In genomic region chr2:43340945-43341356, GRCh38 we compare ENCODE assay signal across 11 cellular contexts.
A peak's percentile ranks its signal among the peaks of the same experiment; 100 is the strongest.
DNase-seq lines count a peak whose midpoint lies in the region; ATAC-seq, FAIRE-seq and TF ChIP-seq lines count a peak whose summit lies in the region.
"Had no signal": no experiment of that assay in that cellular context is flagged by ENCODE, and none has a peak within 500 bp of the region (broad histone marks: within the 10 kb centered on the region; RNA-seq: fewer than 3 reads in every experiment).

No MANE protein-coding gene starts in this region.

- H3K27me3 Mint-ChIP-seq in activated T-cell treated with anti-CD3 and anti-CD28 coated beads, Interleukin-2, amount 50 U/mL, for 72 hours (ENCODE audit: low read depth): no peaks in the 10 kb centered on the region
- H3K27me3 Mint-ChIP-seq: central memory CD8-positive, alpha-beta T cell had no signal

- H3K27me3 ChIP-seq in MG63: no peaks in the 10 kb centered on the region
- no peaks in the 10 kb centered on the region for H3K27me3 ChIP-seq in lower lobe of right lung (ENCODE audit: low read depth)
- no peaks in the 10 kb centered on the region for H3K27me3 ChIP-seq in WERI-Rb-1 (ENCODE audit: insufficient read depth, low read depth, severe bottlenecking)

- H3K27ac Mint-ChIP-seq in activated T-cell treated with anti-CD3 and anti-CD28 coated beads, Interleukin-2, amount 50 U/mL, for 72 hours: no peak overlapping the region

- intact Hi-C loops in lower lobe of right lung (cut with DNase I): no loop called here

- H3K9me3 ChIP-seq in MG63 (no peaks in the 10 kb centered on the region), lower lobe of right lung (no peaks in the 10 kb centered on the region), WERI-Rb-1 (ENCODE audit: severe bottlenecking) (no peaks in the 10 kb centered on the region)

- peaks cover 14% of the 10 kb centered on the region for H3K4me1 Mint-ChIP-seq in activated T-cell treated with anti-CD3 and anti-CD28 coated beads, Interleukin-2, amount 50 U/mL, for 72 hours (ENCODE audit: low read depth)
- H3K4me1 Mint-ChIP-seq: central memory CD8-positive, alpha-beta T cell had no signal

- H3K27ac ChIP-seq in lower lobe of right lung: peak overlapping the region; percentile 38
- no peak overlapping the region for H3K27ac ChIP-seq in WERI-Rb-1

- TF ChIP-seq CTCF in lower lobe of right lung (IDR thresholded peaks at IDR 0.05) (no peak), WERI-Rb-1 (IDR thresholded peaks at IDR 0.05; ENCODE audit: low read depth, low read length) (no peak)

- no peak for ATAC-seq in lower lobe of right lung
- ATAC-seq in activated T-cell treated with anti-CD3 and anti-CD28 coated beads, Interleukin-2, amount 50 U/mL, for 72 hours (replicated peaks in 1 of 2): no peak

- peaks cover 2 to 12% of the 10 kb centered on the region in 2 donors for H3K36me3 Mint-ChIP-seq in activated T-cell treated with anti-CD3 and anti-CD28 coated beads, Interleukin-2, amount 50 U/mL, for 72 hours (ENCODE audit: insufficient read depth in 2 of 2)

- H3K36me3 ChIP-seq in MG63 (peaks cover 2% of the 10 kb centered on the region; the same call in 1 of the 2 replicates), lower lobe of right lung (no peaks in the 10 kb centered on the region), WERI-Rb-1 (peaks cover 3% of the 10 kb centered on the region; the same call in 1 of the 2 replicates)

- peak; percentile 37 for DNase-seq in MG63
- DNase-seq in dermis blood vessel endothelial cell: peak; percentile 93
- DNase-seq in lower lobe of right lung: no peak
- DNase-seq in urothelium cell line (ENCODE audit: low spot score): peak; percentile 61
- DNase-seq in WERI-Rb-1: no peak
- DNase-seq in activated T-cell treated with anti-CD3 and anti-CD28 coated beads, Interleukin-2, amount 50 U/mL, for 72 hours: no peak
- DNase-seq in activated CD4-positive, alpha-beta T cell treated with anti-CD3 and anti-CD28 coated beads for 1 hour: no peak
- DNase-seq: NCI-H1105 treated with DMSO at 0.1 percent for 48 hours; stimulated activated naive CD4-positive, alpha-beta T cell treated with Interleukin-2 at 50 U/mL for 16 hours had no signal

- no peak for FAIRE-seq in urothelium cell line (lab: Jason Lieb, UNC)

- no peaks in the 10 kb centered on the region for H3K9me3 Mint-ChIP-seq in activated T-cell treated with anti-CD3 and anti-CD28 coated beads, Interleukin-2, amount 50 U/mL, for 72 hours
- H3K9me3 Mint-ChIP-seq: central memory CD8-positive, alpha-beta T cell had no signal

- no peak overlapping the region for H3K4me3 Mint-ChIP-seq in activated T-cell treated with anti-CD3 and anti-CD28 coated beads, Interleukin-2, amount 50 U/mL, for 72 hours
- H3K4me3 Mint-ChIP-seq: central memory CD8-positive, alpha-beta T cell had no signal

- H3K4me3 ChIP-seq in MG63 (no peak overlapping the region), lower lobe of right lung (no peak overlapping the region), WERI-Rb-1 (ENCODE audit: low read depth, low read length) (no peak overlapping the region)
- H3K4me3 ChIP-seq: skin epidermis had no signal

- H3K4me1 ChIP-seq in lower lobe of right lung: peaks cover 39% of the 10 kb centered on the region

Comparison
In these comparisons a context has a peak if more than half of its experiments do, and no peak if none do; other contexts are left out.
1. DNase-seq: peak in MG63 (single experiment), dermis blood vessel endothelial cell (single experiment) and urothelium cell line (single experiment); none in lower lobe of right lung (single experiment), WERI-Rb-1 (single experiment), activated T-cell treated with anti-CD3 and anti-CD28 coated beads, Interleukin-2, amount 50 U/mL, for 72 hours (0 of 2) and activated CD4-positive, alpha-beta T cell treated with anti-CD3 and anti-CD28 coated beads for 1 hour (single experiment).